In the genomic region with DNA sequence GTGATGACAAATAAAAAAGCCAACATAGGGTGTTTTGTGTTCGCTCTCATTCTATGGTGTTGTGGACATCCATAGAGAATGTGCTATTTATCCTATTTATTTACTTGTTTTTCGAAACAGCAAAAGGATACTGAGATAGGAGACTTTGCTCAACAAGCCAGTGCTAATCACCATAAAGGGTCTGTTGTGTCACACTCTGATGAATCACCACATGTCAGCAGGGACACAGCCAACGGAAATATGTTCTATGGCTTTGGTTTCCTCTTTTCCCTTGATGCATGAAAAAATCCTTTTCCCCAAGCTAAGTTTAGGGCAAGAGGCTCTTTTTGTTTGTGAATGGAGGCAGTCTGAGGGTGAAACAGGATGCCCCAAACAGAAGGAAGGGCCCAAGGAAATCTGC, we compare ENCODE assay signal across 13 cellular contexts.
A peak's percentile ranks its signal among the peaks of the same experiment; 100 is the strongest.
DNase-seq lines count a peak whose midpoint lies in the region; ATAC-seq and TF ChIP-seq lines count a peak whose summit lies in the region.
"Had no signal": no experiment of that assay in that cellular context is flagged by ENCODE, and none has a peak within 500 bp of the region (broad histone marks: within the 10 kb centered on the region; RNA-seq: fewer than 3 reads in every experiment).

No MANE protein-coding gene starts in this region.

- intact Hi-C loops in tibial artery (cut with DNase I; ENCODE audit: low total_unique reads): loop anchor here (10.0 kb wide), 1 partner anchor 786 kb away; the partner anchor contains the start of gene ZCCHC2

- H3K36me3 Mint-ChIP-seq in T-helper 17 cell (ENCODE audit: low read depth): no peaks in the 10 kb centered on the region
- H3K36me3 Mint-ChIP-seq in activated naive CD4-positive, alpha-beta T cell treated with anti-CD3 and anti-CD28 coated beads, Interleukin-2, amount 50 U/mL, for 72 hours: no peaks in the 10 kb centered on the region

- H3K4me3 ChIP-seq in cardiac fibroblast (replicated peaks in 1 of 2; ENCODE audit: low read depth in 2 of 2, low read length in 2 of 2) (no peak overlapping the region), tibial artery (no peak overlapping the region)
- H3K4me3 ChIP-seq: pancreas had no signal

- H3K9me3 ChIP-seq in tibial artery (no peaks in the 10 kb centered on the region), T-helper 17 cell (ENCODE audit: control insufficient read depth, low read length, poor library complexity, severe bottlenecking) (no peaks in the 10 kb centered on the region)
- H3K9me3 ChIP-seq: pancreas had no signal

- peaks cover 2% of the 10 kb centered on the region for H3K4me1 Mint-ChIP-seq in T-helper 17 cell

- H3K27ac ChIP-seq in tibial artery: peak overlapping the region; percentile 92 to 94

- H3K36me3 ChIP-seq in tibial artery: no peaks in the 10 kb centered on the region
- H3K36me3 ChIP-seq: pancreas had no signal

- H3K27ac Mint-ChIP-seq in T-helper 17 cell: no peak overlapping the region
- H3K27ac Mint-ChIP-seq in activated naive CD4-positive, alpha-beta T cell treated with anti-CD3 and anti-CD28 coated beads, Interleukin-2, amount 50 U/mL, for 72 hours: no peak overlapping the region

- ATAC-seq in T-helper 17 cell: no peak
- no peak for ATAC-seq in activated naive CD4-positive, alpha-beta T cell treated with anti-CD3 and anti-CD28 coated beads, Interleukin-2, amount 50 U/mL, for 72 hours

- peaks cover 20% of the 10 kb centered on the region for H3K27me3 Mint-ChIP-seq in T-helper 17 cell

- TF ChIP-seq CTCF in cardiac fibroblast (IDR thresholded peaks at IDR 0.05; ENCODE audit: low read depth, low read length) (no peak), tibial artery (IDR thresholded peaks at IDR 0.05) (no peak)

- H3K4me3 Mint-ChIP-seq in T-helper 17 cell: no peak overlapping the region

- peaks cover 0 to 99% (median 52%) of the 10 kb centered on the region in 4 donors for H3K4me1 ChIP-seq in tibial artery

- no peaks in the 10 kb centered on the region for H3K9me3 Mint-ChIP-seq in activated naive CD4-positive, alpha-beta T cell treated with anti-CD3 and anti-CD28 coated beads, Interleukin-2, amount 50 U/mL, for 72 hours

- DNase-seq in Kasumi-1 (lab: John Stamatoyannopoulos, UW): peak; percentile 93
- peak; percentile 49 to 75 for DNase-seq in cardiac fibroblast (ENCODE audit: low read depth in 2 of 2)
- DNase-seq in iris pigment epithelial cell (ENCODE audit: low read depth): peak; percentile 40
- DNase-seq in tibial artery: peak; percentile 54 to 85
- DNase-seq in T-helper 17 cell: no peak
- no peak for DNase-seq in effector CD8-positive, alpha-beta T cell (lab: John Stamatoyannopoulos, UW)
- no peak for DNase-seq in activated naive CD4-positive, alpha-beta T cell treated with anti-CD3 and anti-CD28 coated beads, Interleukin-2, amount 50 U/mL, for 72 hours (ENCODE audit: low spot score in 2 of 2)
- no peak for DNase-seq in ureter (ENCODE audit: low spot score)
- DNase-seq: activated CD4-positive, CD25-positive, alpha-beta regulatory T cell treated with anti-CD3 and anti-CD28 coated beads, Interleukin-2, amount 50 U/mL, for 72 hours; amygdala; GF-D8; pancreas; stimulated activated CD8-positive, alpha-beta memory T cell treated with anti-CD3 and anti-CD28 coated beads, Interleukin-4, amount 100 ng/mL, for 48 hours had no signal

- H3K27me3 ChIP-seq in tibial artery: no peaks in the 10 kb centered on the region
- H3K27me3 ChIP-seq: pancreas had no signal

Comparison
In these comparisons a context has a peak if more than half of its experiments do, and no peak if none do; other contexts are left out.
1. DNase-seq: peak in Kasumi-1 (2 of 2), cardiac fibroblast (2 of 2), iris pigment epithelial cell (single experiment) and tibial artery (2 of 2); none in T-helper 17 cell (0 of 3), effector CD8-positive, alpha-beta T cell (single experiment), activated naive CD4-positive, alpha-beta T cell treated with anti-CD3 and anti-CD28 coated beads, Interleukin-2, amount 50 U/mL, for 72 hours (0 of 2) and ureter (single experiment).